In the genomic region with DNA sequence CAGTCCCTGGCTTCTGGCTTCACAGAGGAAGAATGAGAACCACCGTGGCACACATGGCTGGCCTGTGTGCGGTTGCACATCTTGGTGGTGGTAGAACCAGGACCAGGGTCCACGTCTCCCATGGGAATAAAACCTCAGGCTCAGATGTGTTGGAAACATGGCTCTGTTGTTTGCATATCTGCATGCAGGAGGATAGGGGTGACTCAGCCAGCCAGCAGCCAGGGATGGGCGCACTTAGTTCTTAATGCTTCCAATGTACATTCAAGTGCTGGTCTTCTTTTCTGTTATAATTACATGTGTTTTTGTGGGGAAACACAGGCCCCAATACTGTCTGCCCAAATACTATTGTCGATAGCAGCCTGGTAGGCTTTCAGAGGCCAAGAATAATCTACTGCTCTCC, we compare ENCODE assay signal across 25 cellular contexts. TPM values are rescaled to one million over a fixed set of nuclear protein-coding genes. Genes with fewer than 3 reads are reported as not detected.
"Had no signal": no experiment of that assay in that cellular context is flagged by ENCODE, and none has a peak within 500 bp of the region (broad histone marks: within the 10 kb centered on the region; RNA-seq: fewer than 3 reads in every experiment).

No MANE protein-coding gene starts in this region.

- ATAC-seq: activated CD4-positive, CD25-positive, alpha-beta regulatory T cell treated with anti-CD3 and anti-CD28 coated beads, Interleukin-2, amount 50 U/mL, for 24 hours; activated CD8-positive, alpha-beta T cell treated with anti-CD3 and anti-CD28 coated beads for 36 hours; activated T-helper 17 cell treated with anti-CD3 and anti-CD28 coated beads, Interleukin-2, amount 50 U/mL, for 72 hours; effector memory CD8-positive, alpha-beta T cell; heart left ventricle; left cardiac atrium; stimulated activated memory B cell treated with anti-CD40 and anti-IgM and Interleukin-4, amounts not matched to agents 10 μg/mL and 1 μg/mL and 100 μg/mL, for 72 hours had no signal

- H3K27ac ChIP-seq: adrenal gland, ascending aorta, colonic mucosa, dorsolateral prefrontal cortex, esophagus muscularis mucosa, heart left ventricle, sigmoid colon, transverse colon, uterus, VCaP had no signal

- H3K4me1 Mint-ChIP-seq: activated CD4-positive, alpha-beta T cell treated with anti-CD3 and anti-CD28 coated beads, Interleukin-2, amount 10 ng/mL, durations not matched to agents 7 days and 5 days; activated T-helper 17 cell treated with anti-CD3 and anti-CD28 coated beads, Interleukin-2, amount 50 U/mL, for 72 hours; nephron had no signal

- H3K27me3 Mint-ChIP-seq: activated CD4-positive, alpha-beta T cell treated with anti-CD3 and anti-CD28 coated beads, Interleukin-2, amount 10 ng/mL, durations not matched to agents 7 days and 5 days; activated CD8-positive, alpha-beta T cell treated with anti-CD3 and anti-CD28 coated beads for 36 hours; activated naive CD8-positive, alpha-beta T cell; activated T-helper 17 cell treated with anti-CD3 and anti-CD28 coated beads, Interleukin-2, amount 50 U/mL, for 72 hours; effector memory CD8-positive, alpha-beta T cell; stimulated activated memory B cell treated with anti-CD40 and anti-IgM and Interleukin-4, amounts not matched to agents 10 μg/mL and 1 μg/mL and 100 μg/mL, for 72 hours had no signal

- H3K36me3 ChIP-seq: adrenal gland, colonic mucosa, transverse colon, uterus had no signal

- H3K27ac Mint-ChIP-seq: activated CD4-positive, alpha-beta T cell treated with anti-CD3 and anti-CD28 coated beads, Interleukin-2, amount 10 ng/mL, durations not matched to agents 7 days and 5 days; activated CD8-positive, alpha-beta T cell treated with anti-CD3 and anti-CD28 coated beads for 36 hours; activated naive CD8-positive, alpha-beta T cell; activated T-helper 17 cell treated with anti-CD3 and anti-CD28 coated beads, Interleukin-2, amount 50 U/mL, for 72 hours; effector memory CD8-positive, alpha-beta T cell; nephron; stimulated activated memory B cell treated with anti-CD40 and anti-IgM and Interleukin-4, amounts not matched to agents 10 μg/mL and 1 μg/mL and 100 μg/mL, for 72 hours had no signal

- DNase-seq: activated CD4-positive, alpha-beta T cell treated with anti-CD3 and anti-CD28 coated beads, Interleukin-2, amount 10 ng/mL, durations not matched to agents 7 days and 5 days; activated CD8-positive, alpha-beta T cell treated with anti-CD3 and anti-CD28 coated beads for 36 hours; activated T-cell treated with anti-CD3 and anti-CD28 coated beads, Interleukin-2, amount 50 U/mL, for 1 hour; colonic mucosa; dorsolateral prefrontal cortex; effector memory CD8-positive, alpha-beta T cell; heart left ventricle; islet precursor cell; left cardiac atrium; sigmoid colon; stimulated activated CD4-positive, alpha-beta T cell treated with anti-CD3 and anti-CD28 coated beads, Interleukin-15, amount 100 ng/mL, for 24 hours; transverse colon; uterus had no signal

- H3K4me1 ChIP-seq: adrenal gland, ascending aorta, colonic mucosa, esophagus muscularis mucosa, sigmoid colon, transverse colon, uterus had no signal

- H3K4me3 ChIP-seq: adrenal gland, ascending aorta, colonic mucosa, dorsolateral prefrontal cortex, esophagus muscularis mucosa, heart left ventricle, sigmoid colon, smooth muscle cell, transverse colon, uterus had no signal

- H3K4me3 Mint-ChIP-seq: activated CD4-positive, alpha-beta T cell treated with anti-CD3 and anti-CD28 coated beads, Interleukin-2, amount 10 ng/mL, durations not matched to agents 7 days and 5 days; activated CD8-positive, alpha-beta T cell treated with anti-CD3 and anti-CD28 coated beads for 36 hours; activated naive CD8-positive, alpha-beta T cell; activated T-helper 17 cell treated with anti-CD3 and anti-CD28 coated beads, Interleukin-2, amount 50 U/mL, for 72 hours; effector memory CD8-positive, alpha-beta T cell; nephron; stimulated activated memory B cell treated with anti-CD40 and anti-IgM and Interleukin-4, amounts not matched to agents 10 μg/mL and 1 μg/mL and 100 μg/mL, for 72 hours had no signal

- H3K27me3 ChIP-seq: adrenal gland, ascending aorta, colonic mucosa, dorsolateral prefrontal cortex, esophagus muscularis mucosa, heart left ventricle, sigmoid colon, transverse colon, uterus had no signal

- H3K9me3 Mint-ChIP-seq: activated CD8-positive, alpha-beta T cell treated with anti-CD3 and anti-CD28 coated beads for 36 hours; activated T-helper 17 cell treated with anti-CD3 and anti-CD28 coated beads, Interleukin-2, amount 50 U/mL, for 72 hours; effector memory CD8-positive, alpha-beta T cell; nephron; stimulated activated memory B cell treated with anti-CD40 and anti-IgM and Interleukin-4, amounts not matched to agents 10 μg/mL and 1 μg/mL and 100 μg/mL, for 72 hours had no signal

- H3K9me3 ChIP-seq: adrenal gland, ascending aorta, colonic mucosa, esophagus muscularis mucosa, sigmoid colon, transverse colon, uterus had no signal

RNA-seq across cellular contexts. Expression of a gene that starts 35.8 kb away (rescaled TPM):
- total RNA-seq: activated CD8-positive, alpha-beta T cell treated with anti-CD3 and anti-CD28 coated beads for 36 hours; activated T-helper 17 cell treated with anti-CD3 and anti-CD28 coated beads, Interleukin-2, amount 50 U/mL, for 72 hours; ascending aorta; left cardiac atrium; mononuclear cell; myocyte had no signal
- polyA plus RNA-seq: heart left ventricle, smooth muscle cell had no signal
